Comparison of ENCODE assay signal across 8 cellular contexts in genomic region chr11:6568191-6568918, GRCh38. TPM values are rescaled to one million over a fixed set of nuclear protein-coding genes. Genes with fewer than 3 reads are reported as not detected.
A peak's percentile ranks its signal among the peaks of the same experiment; 100 is the strongest.
DNase-seq lines count a peak whose midpoint lies in the region; ATAC-seq and TF ChIP-seq lines count a peak whose summit lies in the region.

No MANE protein-coding gene starts in this region.

- peak overlapping the region; percentile 9 for H3K27ac ChIP-seq in CD8-positive, alpha-beta memory T cell (ENCODE audit: low read depth, low read length)
- H3K27ac ChIP-seq in caudate nucleus (ENCODE audit: low read depth, low read length) (peak overlapping the region; percentile 14), mesenchymal stem cell (ENCODE audit: low read length, poor library complexity, severe bottlenecking) (no peak overlapping the region)

- H3K9me2 ChIP-seq in Loucy (replicated peaks; ENCODE audit: low read depth, low read length) = no peaks in the 10 kb centered on the region

- H3K23ac ChIP-seq in mesenchymal stem cell (ENCODE audit: low read length in 2 of 2) = no peak overlapping the region

- H2BK15ac ChIP-seq in mesenchymal stem cell (ENCODE audit: low read depth, poor library complexity, severe bottlenecking) = no peak overlapping the region

- H3K79me1 ChIP-seq in mesenchymal stem cell (replicated peaks; ENCODE audit: low read length, poor library complexity, severe bottlenecking) = peaks cover 4% of the 10 kb centered on the region

- H4K91ac ChIP-seq in mesenchymal stem cell (ENCODE audit: low read length) = no peak overlapping the region

- H3F3A ChIP-seq in Loucy (ENCODE audit: low read depth) = no peaks in the 10 kb centered on the region

- H3K9ac ChIP-seq in Loucy (ENCODE audit: low read depth, low read length, poor library complexity, severe bottlenecking) (no peak overlapping the region), mesenchymal stem cell (ENCODE audit: low read length) (no peak overlapping the region)

- H3K4me2 ChIP-seq in Loucy (ENCODE audit: low read depth, low read length, poor library complexity, severe bottlenecking) = no peak overlapping the region
- H3K4me2 ChIP-seq in mesenchymal stem cell (ENCODE audit: low read length, poor library complexity, severe bottlenecking) = no peak overlapping the region

- H3K4me1 Mint-ChIP-seq in CD8-positive, alpha-beta memory T cell = peaks cover 0 to 4% (median 0%) of the 10 kb centered on the region in 3 donors

- no peak overlapping the region for H3K4me3 ChIP-seq in CD8-positive, alpha-beta memory T cell (ENCODE audit: low read length)
- H3K4me3 ChIP-seq in Loucy (ENCODE audit: low read length, poor library complexity, severe bottlenecking) = no peak overlapping the region
- H3K4me3 ChIP-seq in mesenchymal stem cell (ENCODE audit: insufficient read depth in 1 of 2, low read depth in 1 of 2, low read length in 2 of 2) = no peak overlapping the region
- no peak overlapping the region for H3K4me3 ChIP-seq in lower leg skin (ENCODE audit: low read depth, poor library complexity, severe bottlenecking)

- peaks cover 0 to 30% (median 5%) of the 10 kb centered on the region in 3 donors for H3K36me3 Mint-ChIP-seq in CD8-positive, alpha-beta memory T cell

- no peaks in the 10 kb centered on the region for H3K4me1 ChIP-seq in CD8-positive, alpha-beta memory T cell (ENCODE audit: insufficient read depth, low read length)
- H3K4me1 ChIP-seq in Loucy (ENCODE audit: insufficient read depth, low read length, poor library complexity, severe bottlenecking) (no peaks in the 10 kb centered on the region), mesenchymal stem cell (ENCODE audit: control insufficient read depth, insufficient read depth, low read depth, low read length) (peaks cover 12% of the 10 kb centered on the region)

- H2AK5ac ChIP-seq in mesenchymal stem cell (ENCODE audit: low read length, severe bottlenecking) = no peak overlapping the region

- H3K4ac ChIP-seq in mesenchymal stem cell (ENCODE audit: low read depth in 1 of 2, low read length in 2 of 2) = no peak overlapping the region

- no peaks in the 10 kb centered on the region for H3K79me2 ChIP-seq in Loucy (ENCODE audit: insufficient read depth, low read length)

- POLR2A ChIA-PET in CD8-positive, alpha-beta memory T cell (lab: Charles Lee) = no interaction called here

- CTCF ChIA-PET in CD8-positive, alpha-beta memory T cell (lab: Charles Lee) = interaction anchor here (1.1 to 1.9 kb wide), 2 partner anchors 12 to 169 kb away, joined by 3 to 5 read pairs; no protein-coding TSS in a partner anchor

- no peak overlapping the region for H4K8ac ChIP-seq in mesenchymal stem cell (ENCODE audit: low read length)

- H3K36me3 ChIP-seq in CD8-positive, alpha-beta memory T cell (ENCODE audit: insufficient read depth, low read length) = no peaks in the 10 kb centered on the region
- H3K36me3 ChIP-seq in Loucy (ENCODE audit: insufficient read depth, low read length) (no peaks in the 10 kb centered on the region), mesenchymal stem cell (ENCODE audit: control insufficient read depth in 1 of 2, insufficient read depth in 2 of 2, low read depth in 1 of 2, low read length in 2 of 2) (peaks cover 27 to 32% of the 10 kb centered on the region in 2 experiments)

- TF ChIP-seq POLR2A in lower leg skin (IDR thresholded peaks at IDR 0.05) = no peak

- DNase-seq in CD8-positive, alpha-beta memory T cell = no peak
- DNase-seq in caudate nucleus (lab: John Stamatoyannopoulos, UW) (peak in 33 of 61 donors; percentile 7 to 79 (median 45)), mesenchymal stem cell (peak; percentile 40), lower leg skin (ENCODE audit: low spot score in 2 of 2) (no peak)

- no peak overlapping the region for H2BK5ac ChIP-seq in mesenchymal stem cell (ENCODE audit: low read depth, low read length, poor library complexity, severe bottlenecking)

- H2AFZ ChIP-seq in Loucy (ENCODE audit: low read length) = no peak overlapping the region
- no peak overlapping the region for H2AFZ ChIP-seq in mesenchymal stem cell (ENCODE audit: low read depth, low read length)

- H4K20me1 ChIP-seq in Loucy (ENCODE audit: insufficient read depth, low read length, poor library complexity, severe bottlenecking) = no peaks in the 10 kb centered on the region

- H3K27me3 Mint-ChIP-seq in CD8-positive, alpha-beta memory T cell = no peaks in the 10 kb centered on the region

- no peak for ATAC-seq in HG03439 (IDR thresholded peaks at IDR 0.05; ENCODE audit: unreplicated experiment)
- no peak for ATAC-seq in GM19397 (IDR thresholded peaks at IDR 0.05; ENCODE audit: unreplicated experiment)
- no peak for ATAC-seq in GM21786 (IDR thresholded peaks at IDR 0.05; ENCODE audit: unreplicated experiment)

- H2BK120ac ChIP-seq in mesenchymal stem cell (ENCODE audit: low read depth, low read length) = no peak overlapping the region

- H3K18ac ChIP-seq in mesenchymal stem cell (ENCODE audit: low read depth in 1 of 2, low read length in 2 of 2) = peak overlapping the region in 1 of 2 experiments; percentile 29

- intact Hi-C loops in lower leg skin (cut with DNase I; ENCODE audit: low total_unique reads) = no loop called here

- 80% methylated on average over 4 of the region's 4 CpGs for WGBS in mesenchymal stem cell
- 57 to 59% methylated on average over 4 of the region's 4 CpGs for WGBS in lower leg skin, 2 donors

- no peak overlapping the region for H2BK12ac ChIP-seq in mesenchymal stem cell (ENCODE audit: low read length in 2 of 2)

- no peak overlapping the region for H3K4me3 Mint-ChIP-seq in CD8-positive, alpha-beta memory T cell

- no peaks in the 10 kb centered on the region for H3K9me3 ChIP-seq in CD8-positive, alpha-beta memory T cell (ENCODE audit: low read length)
- H3K9me3 ChIP-seq in Loucy (ENCODE audit: insufficient read depth, low read depth, low read length) = no peaks in the 10 kb centered on the region
- no peaks in the 10 kb centered on the region for H3K9me3 ChIP-seq in mesenchymal stem cell (ENCODE audit: control insufficient read depth, low read length)

- H3K14ac ChIP-seq in mesenchymal stem cell (ENCODE audit: low read length in 2 of 2) = no peak overlapping the region

- no peaks in the 10 kb centered on the region for H3K9me3 Mint-ChIP-seq in CD8-positive, alpha-beta memory T cell

- H3K27me3 ChIP-seq in CD8-positive, alpha-beta memory T cell (ENCODE audit: insufficient read depth, low read length, poor library complexity, severe bottlenecking) = no peaks in the 10 kb centered on the region
- H3K27me3 ChIP-seq in Loucy (ENCODE audit: insufficient read depth, low read length, poor library complexity, severe bottlenecking) (no peaks in the 10 kb centered on the region), mesenchymal stem cell (ENCODE audit: control insufficient read depth in 1 of 2, insufficient read depth in 1 of 2, low read length in 2 of 2) (no peaks in the 10 kb centered on the region)

- TF ChIP-seq CTCF in Loucy (conservative IDR thresholded peaks at IDR 0.05; ENCODE audit: low read length) (peak; percentile 41), lower leg skin (IDR thresholded peaks at IDR 0.05) (no peak)

- H3K27ac Mint-ChIP-seq in CD8-positive, alpha-beta memory T cell = no peak overlapping the region

RNA-seq across cellular contexts. Expression of gene RRP8, which starts 35.1 kb away (rescaled TPM):
- 10 to 100 TPM; 42.0 to 44.7 TPM for total RNA-seq in CD8-positive, alpha-beta memory T cell
- 21.1 TPM for polyA plus RNA-seq in CD8-positive, alpha-beta memory T cell
- 21.1 TPM for polyA plus RNA-seq in mesenchymal stem cell (2013, experiment 1 of 2)
- 22.0 TPM for polyA plus RNA-seq in mesenchymal stem cell (2013, experiment 2 of 2)
- total RNA-seq in lower leg skin = 10 to 100 TPM; 14.9 to 22.7 (median 18.0) TPM

RNA-seq across cellular contexts. Expression of gene ILK, which starts 35.2 kb away (rescaled TPM):
- 10 to 100 TPM; 90.1 to 92.6 TPM for total RNA-seq in CD8-positive, alpha-beta memory T cell
- polyA plus RNA-seq in CD8-positive, alpha-beta memory T cell = 111 TPM
- 309 TPM for polyA plus RNA-seq in mesenchymal stem cell (2013, experiment 1 of 2)
- polyA plus RNA-seq in mesenchymal stem cell (2013, experiment 2 of 2) = 311 TPM
- 10 to 100 TPM; 68.1 to 91.0 (median 74.8) TPM for total RNA-seq in lower leg skin

RNA-seq across cellular contexts. Expression of gene TAF10, which starts 43.7 kb away (rescaled TPM):
- 100 to 1,000 TPM; 173 to 175 TPM for total RNA-seq in CD8-positive, alpha-beta memory T cell
- 336 TPM for polyA plus RNA-seq in CD8-positive, alpha-beta memory T cell
- 187 TPM for polyA plus RNA-seq in mesenchymal stem cell (2013, experiment 1 of 2)
- 195 TPM for polyA plus RNA-seq in mesenchymal stem cell (2013, experiment 2 of 2)
- 100 to 1,000 TPM in 1 of 4 donors, 10 to 100 TPM in 3; 41.1 to 105 (median 61.8) TPM for total RNA-seq in lower leg skin

RNA-seq across cellular contexts. Expression of gene TPP1, which starts 50.9 kb away (rescaled TPM):
- 10 to 100 TPM; 57.2 to 61.6 TPM for total RNA-seq in CD8-positive, alpha-beta memory T cell
- polyA plus RNA-seq in CD8-positive, alpha-beta memory T cell = 165 TPM
- 425 TPM for polyA plus RNA-seq in mesenchymal stem cell (2013, experiment 1 of 2)
- 399 TPM for polyA plus RNA-seq in mesenchymal stem cell (2013, experiment 2 of 2)
- 10 to 100 TPM; 49.6 to 65.3 (median 57.9) TPM for total RNA-seq in lower leg skin

Comparison
In these comparisons a context has a peak if more than half of its experiments do, and no peak if none do; other contexts are left out.
1. DNase-seq: peak in caudate nucleus (33 of 61) and mesenchymal stem cell (single experiment); none in CD8-positive, alpha-beta memory T cell (0 of 5) and lower leg skin (0 of 2).